ENCODE assay signal across 8 cellular contexts in the genomic region with DNA sequence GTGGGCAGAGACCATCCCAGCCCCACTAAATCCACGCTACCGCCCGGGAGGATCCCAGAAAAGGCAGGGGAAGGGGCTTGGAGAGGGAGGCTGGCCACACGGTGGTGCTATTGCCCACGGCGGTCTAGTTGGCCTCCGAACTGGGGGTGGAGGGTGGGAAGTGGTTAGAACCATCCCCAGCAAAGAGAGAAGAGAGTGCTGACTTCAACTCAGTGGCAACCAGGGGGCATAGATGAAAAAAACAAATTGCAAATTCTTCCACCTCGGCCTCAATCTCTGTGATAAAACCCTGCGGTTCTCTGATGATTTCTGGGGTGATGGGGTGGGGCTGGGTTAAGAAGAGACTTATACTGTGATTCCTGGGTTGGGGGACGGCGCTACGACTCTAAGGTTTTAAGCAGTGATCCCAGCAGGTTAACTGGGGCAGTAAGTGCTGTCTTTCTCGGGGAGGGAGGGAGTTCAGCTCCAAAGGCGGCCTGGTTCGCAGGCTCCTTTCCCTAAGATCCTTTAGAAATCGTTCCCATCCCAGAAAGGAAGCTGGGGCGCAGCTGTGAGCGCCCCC.
DNase-seq lines count a peak whose midpoint lies in the region; ATAC-seq, FAIRE-seq and TF ChIP-seq lines count a peak whose summit lies in the region.

No MANE protein-coding gene starts in this region.

- H3K4me3 ChIP-seq in pancreas (peak overlapping the region in 2 of 4 donors; percentile 59 to 74), thoracic aorta (peak overlapping the region; percentile 92)

- CTCF ChIA-PET in T-cell (lab: Charles Lee): interaction anchor here (0.6 to 2.2 kb wide), 23 partner anchors 10 to 1030 kb away, joined by 3 to 26 read pairs (median 4); a partner anchor contains a TSS

- H3K9me3 Mint-ChIP-seq in T-cell: no peaks in the 10 kb centered on the region

- peak; percentile 91 for TF ChIP-seq CTCF in C4-2B (conservative IDR thresholded peaks at IDR 0.05)
- peak; percentile 24 to 74 (median 63) for TF ChIP-seq CTCF in pancreas (IDR thresholded peaks at IDR 0.05)
- peak; percentile 86 for TF ChIP-seq CTCF in thoracic aorta (IDR thresholded peaks at IDR 0.05)

- FAIRE-seq in pancreas (lab: Jason Lieb, UNC): no peak

- peak overlapping the region; percentile 84 for H3K27ac Mint-ChIP-seq in T-cell

- H3K36me3 Mint-ChIP-seq in T-cell: no peaks in the 10 kb centered on the region

- H3K27me3 ChIP-seq in pancreas: no peaks in the 10 kb centered on the region
- no peaks in the 10 kb centered on the region for H3K27me3 ChIP-seq in thoracic aorta (replicated peaks; ENCODE audit: insufficient read depth)

- DNase-seq in NCI-H1092 (lab: John Stamatoyannopoulos, UW): peak; percentile 62
- peak; percentile 70 to 89 (median 81) for DNase-seq in T-cell
- peak; percentile 95 for DNase-seq in cardiac septum (ENCODE audit: low spot score)
- DNase-seq in pancreas: peak in 5 of 6 donors; percentile 47 to 88 (median 71)
- DNase-seq in thoracic aorta (ENCODE audit: low spot score): peak; percentile 64

- 1 to 8% (median 1%) methylated on average over 18 of the region's 18 CpGs for WGBS in adipose tissue, 3 donors
- 8 to 12% methylated on average over 18 of the region's 18 CpGs for WGBS in pancreas, 2 donors

- POLR2A ChIA-PET in T-cell (lab: Charles Lee): interaction anchor here (0.5 to 0.8 kb wide), 7 partner anchors 40 to 1132 kb away, joined by 3 to 7 read pairs (median 4); no protein-coding TSS in a partner anchor

- peaks cover 0 to 5% (median 0%) of the 10 kb centered on the region in 3 donors for H3K4me1 ChIP-seq in pancreas
- H3K4me1 ChIP-seq in thoracic aorta (ENCODE audit: control insufficient read depth in 1 of 2, low read depth in 2 of 2): peaks cover 6 to 28% of the 10 kb centered on the region in 2 donors

- H3K27me3 Mint-ChIP-seq in T-cell: peaks cover 0 to 2% of the 10 kb centered on the region in 2 donors

- peaks cover 18 to 26% (median 24%) of the 10 kb centered on the region in 3 donors for H3K4me1 Mint-ChIP-seq in T-cell

- intact Hi-C loops in cardiac septum (cut with DNase I) (loop anchor here (2.0 to 5.0 kb wide), 4 partner anchors 535 to 1025 kb away; a partner anchor contains a TSS), pancreas (cut with DNase I) (loop anchor here in 1 of 3 donors (10.0 kb wide), 1 partner anchor 701 kb away; no protein-coding TSS in a partner anchor)

- H3K36me3 ChIP-seq in pancreas: no peaks in the 10 kb centered on the region
- H3K36me3 ChIP-seq in thoracic aorta: no peaks in the 10 kb centered on the region

- peak; percentile 44 for ATAC-seq in GM21526 (IDR thresholded peaks at IDR 0.05; ENCODE audit: low FRiP score, unreplicated experiment)
- peak; percentile 85 to 92 (median 89) for ATAC-seq in T-cell (replicated peaks in 1 of 4)
- ATAC-seq in pancreas: peak; percentile 76 to 93 (median 88)
- peak; percentile 85 for ATAC-seq in thoracic aorta (ENCODE audit: insufficient number of reproducible peaks, low FRiP score, low read depth)

- H3K9me3 ChIP-seq in pancreas (no peaks in the 10 kb centered on the region), thoracic aorta (no peaks in the 10 kb centered on the region)

- no peak overlapping the region for H3K27ac ChIP-seq in C4-2B
- H3K27ac ChIP-seq in adipose tissue (ENCODE audit: low read depth, low read length): peak overlapping the region; percentile 71
- H3K27ac ChIP-seq in pancreas: peak overlapping the region in 3 of 4 donors; percentile 6 to 88 (median 82)
- H3K27ac ChIP-seq in thoracic aorta: peak overlapping the region; percentile 97 to 99

- peak overlapping the region; percentile 76 to 83 (median 80) for H3K4me3 Mint-ChIP-seq in T-cell
